19 cellular contexts compared by ENCODE assay signal in genomic region chr6:124986146-124986545, GRCh38. TPM values are rescaled to one million over a fixed set of nuclear protein-coding genes. Genes with fewer than 3 reads are reported as not detected.
DNase-seq lines count a peak whose midpoint lies in the region; ATAC-seq and TF ChIP-seq lines count a peak whose summit lies in the region.
"Had no signal": no experiment of that assay in that cellular context is flagged by ENCODE, and none has a peak within 500 bp of the region (broad histone marks: within the 10 kb centered on the region; RNA-seq: fewer than 3 reads in every experiment).

No MANE protein-coding gene starts in this region.

- POLR2A ChIA-PET in MCF 10A (lab: Yijun Ruan, JAX), result interaction anchor here (0.8 to 3.6 kb wide), 6 partner anchors 9 to 212 kb away, joined by 3 to 19 read pairs (median 3); partner anchors contain the start of gene RNF217

- ATAC-seq in HG02588 (IDR thresholded peaks at IDR 0.05; ENCODE audit: unreplicated experiment) (no peak), GM21515 (IDR thresholded peaks at IDR 0.05; ENCODE audit: unreplicated experiment) (no peak)
- ATAC-seq: Panc1 had no signal

- H3K27me3 Mint-ChIP-seq in MCF 10A (ENCODE audit: insufficient read depth, unreplicated experiment) (no peaks in the 10 kb centered on the region), immature natural killer cell (ENCODE audit: low read depth in 3 of 3) (peaks cover 0 to 1% (median 0%) of the 10 kb centered on the region in 3 donors)

- H3K9me3 ChIP-seq in breast epithelium, result no peaks in the 10 kb centered on the region
- no peaks in the 10 kb centered on the region for H3K9me3 ChIP-seq in sigmoid colon

- H3K4me3 Mint-ChIP-seq in MCF 10A (ENCODE audit: unreplicated experiment) (no peak overlapping the region), immature natural killer cell (no peak overlapping the region)

- peaks cover 38% of the 10 kb centered on the region for H3K4me1 Mint-ChIP-seq in MCF 10A (ENCODE audit: insufficient read depth, unreplicated experiment)
- peaks cover 9 to 14% of the 10 kb centered on the region in 2 donors for H3K4me1 Mint-ChIP-seq in immature natural killer cell

- H3K27me3 ChIP-seq in breast epithelium, result no peaks in the 10 kb centered on the region
- H3K27me3 ChIP-seq in sigmoid colon, result no peaks in the 10 kb centered on the region

- H3K27ac Mint-ChIP-seq in MCF 10A (ENCODE audit: low read depth, unreplicated experiment), result peak overlapping the region; percentile 77
- H3K27ac Mint-ChIP-seq in immature natural killer cell, result no peak overlapping the region

- BruUV-seq in MCF 10A (replicated peaks; lab: Mats Ljungman, UMichigan), result no TSS peak

- no peaks in the 10 kb centered on the region for H3K9me3 Mint-ChIP-seq in MCF 10A (ENCODE audit: unreplicated experiment)
- peaks cover 0 to 3% (median 0%) of the 10 kb centered on the region in 6 donors for H3K9me3 Mint-ChIP-seq in immature natural killer cell

- H3K4me3 ChIP-seq in breast epithelium (no peak overlapping the region), sigmoid colon (no peak overlapping the region)
- H3K4me3 ChIP-seq: GM23248 had no signal

- TF ChIP-seq CTCF in MCF 10A (IDR thresholded peaks at IDR 0.05; ENCODE audit: unreplicated experiment) (no peak), breast epithelium (IDR thresholded peaks at IDR 0.05) (no peak), sigmoid colon (IDR thresholded peaks at IDR 0.05) (no peak)

- H3K27ac ChIP-seq in breast epithelium (no peak overlapping the region), sigmoid colon (no peak overlapping the region)
- H3K27ac ChIP-seq: C4-2B, HL-60 had no signal

- H3K36me3 Mint-ChIP-seq in MCF 10A (ENCODE audit: insufficient read depth, unreplicated experiment) (peaks cover 12% of the 10 kb centered on the region), immature natural killer cell (no peaks in the 10 kb centered on the region)

- TF ChIP-seq EP300 in sigmoid colon (IDR thresholded peaks at IDR 0.05), result no peak

- CTCF ChIA-PET in MCF 10A (lab: Yijun Ruan, JAX), result interaction anchor here (0.9 to 1.8 kb wide), 2 partner anchors 13 to 19 kb away, joined by 3 to 7 read pairs; no protein-coding TSS in a partner anchor

- H3K36me3 ChIP-seq in breast epithelium (no peaks in the 10 kb centered on the region), sigmoid colon (no peaks in the 10 kb centered on the region)

- DNase-seq in MCF 10A (ENCODE audit: unreplicated experiment) (no peak), breast epithelium (ENCODE audit: low spot score in 2 of 2) (no peak), SW480 (ENCODE audit: low spot score) (peak; percentile 17), immature natural killer cell (peak; percentile 23 to 28 (median 24)), sigmoid colon (no peak), retina (no peak)
- DNase-seq: 8988T, DMS153, GM23248, KG1, NCI-H187 treated with DMSO at 0.1 percent for 48 hours, NCI-H446, NCI-H748 treated with DMSO at 0.1 percent for 48 hours, SHP77 had no signal

- intact Hi-C loops in MCF 10A (cut with micrococcal nuclease), result no loop called here
- intact Hi-C loops in breast epithelium (cut with DNase I; ENCODE audit: low total_unique reads), result no loop called here
- intact Hi-C loops in sigmoid colon (cut with DNase I), result no loop called here

- TF ChIP-seq POLR2A in breast epithelium (IDR thresholded peaks at IDR 0.05), result no peak
- no peak for TF ChIP-seq POLR2A in sigmoid colon (IDR thresholded peaks at IDR 0.05)

- no peaks in the 10 kb centered on the region for H3K4me1 ChIP-seq in breast epithelium
- peaks cover 0 to 67% (median 37%) of the 10 kb centered on the region in 4 donors for H3K4me1 ChIP-seq in sigmoid colon

RNA-seq across cellular contexts. Expression of gene RNF217, which starts 23.9 kb away (rescaled TPM):
- total RNA-seq in MCF 10A (2022), result 22.8 and 24.8 TPM in 2 replicates
- 10 to 100 TPM; 40.1 to 43.3 (median 41.0) TPM for total RNA-seq in breast epithelium
- 1 to 10 TPM in 1 of 3 donors, under 1 TPM in 2; 0.21 to 1.8 (median 0.25) TPM for polyA plus RNA-seq in immature natural killer cell
- 10 to 100 TPM; 35.7 to 55.9 (median 49.2) TPM for total RNA-seq in sigmoid colon
- polyA plus RNA-seq in sigmoid colon, result 1 to 10 TPM; 1.8 to 3.0 (median 1.8) TPM

Comparison
In these comparisons a context has a peak if more than half of its experiments do, and no peak if none do; other contexts are left out.
1. DNase-seq: peak in SW480 (single experiment) and immature natural killer cell (3 of 3); none in MCF 10A (single experiment), breast epithelium (0 of 2), sigmoid colon (single experiment) and retina (single experiment).